9 cellular contexts compared by ENCODE assay signal in genomic region chr16:13935408-13935807, GRCh38. TPM values are rescaled to one million over a fixed set of nuclear protein-coding genes. Genes with fewer than 3 reads are reported as not detected.
DNase-seq lines count a peak whose midpoint lies in the region; ATAC-seq and TF ChIP-seq lines count a peak whose summit lies in the region.
"Had no signal": no experiment of that assay in that cellular context is flagged by ENCODE, and none has a peak within 500 bp of the region (broad histone marks: within the 10 kb centered on the region; RNA-seq: fewer than 3 reads in every experiment).

No MANE protein-coding gene starts in this region.

- CTCF ChIA-PET in GM10248 (lab: Yijun Ruan, JAX) = interaction anchor here (0.7 to 1.0 kb wide), 2 partner anchors 12 to 15 kb away, joined by 3 read pairs; partner anchors contain the start of gene ERCC4

- H3K27ac ChIP-seq in liver (ENCODE audit: low read depth in 1 of 2, low read length in 2 of 2) (no peak overlapping the region), body of pancreas (no peak overlapping the region)

- H3K4me3 ChIP-seq in BE2C (ENCODE audit: low read depth, low read length) = no peak overlapping the region
- no peak overlapping the region for H3K4me3 ChIP-seq in liver (ENCODE audit: low read depth in 1 of 3, low read length in 3 of 3)
- no peak overlapping the region for H3K4me3 ChIP-seq in body of pancreas

- ATAC-seq in body of pancreas = no peak
- no peak for ATAC-seq in HG03439 (IDR thresholded peaks at IDR 0.05; ENCODE audit: unreplicated experiment)
- ATAC-seq: T-cell had no signal

- TF ChIP-seq CTCF in BE2C (IDR thresholded peaks at IDR 0.05; ENCODE audit: low read depth, low read length) = peak; percentile 64
- TF ChIP-seq CTCF in GM10248 (IDR thresholded peaks at IDR 0.05; ENCODE audit: control extremely low read depth, extremely low read depth, low read depth, missing control alignments) = peak; percentile 8
- TF ChIP-seq CTCF in liver (IDR thresholded peaks at IDR 0.05; ENCODE audit: low read depth, low read length, missing input control) = peak; percentile 21
- peak in 3 of 7 experiments; percentile 14 to 27 (median 19) for TF ChIP-seq CTCF in body of pancreas (IDR thresholded peaks at IDR 0.05)

- TF ChIP-seq RAD21 in liver (IDR thresholded peaks at IDR 0.05) = peak in 1 of 2 donors; percentile 38

- H3K36me3 ChIP-seq in BE2C (peaks cover 19% of the 10 kb centered on the region), liver (ENCODE audit: control insufficient read depth in 4 of 4, insufficient read depth in 3 of 4, low read depth in 1 of 4, low read length in 3 of 4) (peaks cover 3 to 18% (median 10%) of the 10 kb centered on the region in 4 donors), body of pancreas (replicated peaks in 1 of 2; ENCODE audit: insufficient read depth in 1 of 2, low read depth in 2 of 2) (peaks cover 0 to 6% of the 10 kb centered on the region in 2 donors)

- H3K27me3 ChIP-seq in BE2C = no peaks in the 10 kb centered on the region
- no peaks in the 10 kb centered on the region for H3K27me3 ChIP-seq in liver (ENCODE audit: control insufficient read depth in 4 of 4, insufficient read depth in 4 of 4, low read length in 3 of 4)
- H3K27me3 ChIP-seq in body of pancreas = no peaks in the 10 kb centered on the region

- H3K4me1 ChIP-seq in BE2C (peaks cover 1% of the 10 kb centered on the region; the same call in 1 of the 2 replicates), liver (ENCODE audit: control insufficient read depth in 4 of 4, insufficient read depth in 4 of 4, low read length in 3 of 4) (peaks cover 0 to 25% (median 19%) of the 10 kb centered on the region in 4 donors), body of pancreas (peaks cover 44% of the 10 kb centered on the region)

- TF ChIP-seq POLR2A in body of pancreas (IDR thresholded peaks at IDR 0.05) = no peak

- H3K9me3 ChIP-seq in BE2C (no peaks in the 10 kb centered on the region), liver (ENCODE audit: control insufficient read depth in 4 of 4, low read length in 3 of 4) (no peaks in the 10 kb centered on the region), body of pancreas (no peaks in the 10 kb centered on the region)

- DNase-seq in BE2C (peak; percentile 17), GM10248 (ENCODE audit: extremely low spot score) (no peak), body of pancreas (no peak), NCI-H526 treated with DMSO at 0.1 percent for 48 hours (lab: John Stamatoyannopoulos, UW) (no peak)
- peak; percentile 52 to 53 for DNase-seq in activated T-cell treated with anti-CD3 and anti-CD28 coated beads, Interleukin-2, amount 50 U/mL, for 48 hours
- DNase-seq: NCI-H1105 had no signal

- POLR2A ChIA-PET in GM10248 (lab: Yijun Ruan, JAX) = no interaction called here

- intact Hi-C loops in body of pancreas (cut with DNase I) = no loop called here

- H3K9ac ChIP-seq in liver (ENCODE audit: low read depth in 1 of 2, low read length in 2 of 2) = no peak overlapping the region

- 82% methylated on average over 12 of the region's 12 CpGs for WGBS in liver
- WGBS in body of pancreas, 2 donors = 80 to 86% methylated on average over 12 of the region's 12 CpGs

TF ChIP-seq in liver, 16 proteins besides CTCF, POLR2A, EP300 and RAD21:
- TF ChIP-seq FOXA1 (IDR thresholded peaks at IDR 0.05) (no peak), YY1 (IDR thresholded peaks at IDR 0.05) (no peak), ZBTB33 (IDR thresholded peaks at IDR 0.05) (no peak), JUND (IDR thresholded peaks at IDR 0.05) (no peak), MAX (IDR thresholded peaks at IDR 0.05) (no peak), NR2F2 (IDR thresholded peaks at IDR 0.05) (no peak), REST (IDR thresholded peaks at IDR 0.05) (no peak), EGR1 (IDR thresholded peaks at IDR 0.05; ENCODE audit: low read depth in 2 of 2) (no peak), FOXA2 (IDR thresholded peaks at IDR 0.05) (no peak), ATF3 (IDR thresholded peaks at IDR 0.05) (no peak), HNF4A (conservative IDR thresholded peaks at IDR 0.05) (no peak), SP1 (IDR thresholded peaks at IDR 0.05) (no peak), TAF1 (conservative IDR thresholded peaks at IDR 0.05) (no peak), RXRA (IDR thresholded peaks at IDR 0.05) (no peak), HNF4G (IDR thresholded peaks at IDR 0.05) (no peak), GABPA (IDR thresholded peaks at IDR 0.05 in 1 of 2, conservative IDR thresholded peaks at IDR 0.05 in 1 of 2) (no peak)

RNA-seq across cellular contexts. Expression of gene ERCC4, which starts 15.5 kb away (rescaled TPM):
- polyA plus RNA-seq in BE2C (2012; ENCODE audit: insufficient read depth, insufficient read length, low read depth) = 3.6 TPM
- 1 to 10 TPM; 3.6 to 6.1 TPM for total RNA-seq in liver
- 10 to 100 TPM in 1 of 2 donors, 1 to 10 TPM in 1; 1.6 to 11.1 TPM for polyA plus RNA-seq in liver
- total RNA-seq in body of pancreas = 1 to 10 TPM; 9.2 to 9.9 TPM

Comparison
In these comparisons a context has a peak if more than half of its experiments do, and no peak if none do; other contexts are left out.
1. DNase-seq: peak in BE2C (single experiment) and activated T-cell treated with anti-CD3 and anti-CD28 coated beads, Interleukin-2, amount 50 U/mL, for 48 hours (2 of 2); none in GM10248 (single experiment), body of pancreas (0 of 4) and NCI-H526 treated with DMSO at 0.1 percent for 48 hours (single experiment).